ENCODE assay signal across 16 cellular contexts in genomic region chr16:9049241-9049640, GRCh38. TPM values are rescaled to one million over a fixed set of nuclear protein-coding genes. Genes with fewer than 3 reads are reported as not detected.
A peak's percentile ranks its signal among the peaks of the same experiment; 100 is the strongest.
DNase-seq lines count a peak whose midpoint lies in the region; TF ChIP-seq lines count a peak whose summit lies in the region.
"Had no signal": no experiment of that assay in that cellular context is flagged by ENCODE, and none has a peak within 500 bp of the region (broad histone marks: within the 10 kb centered on the region; RNA-seq: fewer than 3 reads in every experiment).

No MANE protein-coding gene starts in this region.

- no peak for TF ChIP-seq CTCF in fibroblast of lung (conservative IDR thresholded peaks at IDR 0.05 in 1 of 2, IDR thresholded peaks at IDR 0.05 in 1 of 2; ENCODE audit: low read depth in 1 of 2, low read length in 2 of 2)

- H4K20me1 ChIP-seq in fibroblast of lung (ENCODE audit: control insufficient read depth, extremely low read depth, insufficient read depth, low read length): no peaks in the 10 kb centered on the region

- H3K27me3 ChIP-seq in SJSA1 (replicated peaks) (no peaks in the 10 kb centered on the region), fibroblast of lung (ENCODE audit: control insufficient read depth, insufficient read depth, low read length) (no peaks in the 10 kb centered on the region)
- H3K27me3 ChIP-seq: thyroid gland had no signal

- peak; percentile 75 for DNase-seq in H4 (ENCODE audit: low spot score)
- peak; percentile 82 to 83 for DNase-seq in SJSA1 (ENCODE audit: low read depth in 1 of 2, low spot score in 2 of 2)
- DNase-seq in fibroblast of lung (ENCODE audit: low read depth in 2 of 2): peak; percentile 88 to 90
- DNase-seq in renal cortical epithelial cell (ENCODE audit: low read depth): peak; percentile 62
- no peak for DNase-seq in epidermal melanocyte (ENCODE audit: insufficient read length, low spot score)
- DNase-seq in stimulated activated CD4-positive, alpha-beta T cell treated with anti-CD3 and anti-CD28 coated beads, Interleukin-2, amount 100 ng/mL, for 24 hours: no peak
- no peak for DNase-seq in caudate nucleus (lab: John Stamatoyannopoulos, UW)
- DNase-seq: activated CD4-positive, CD25-positive, alpha-beta regulatory T cell; activated effector memory CD4-positive, alpha-beta T cell treated with Interleukin-2 at 50 U/mL for 16 hours; CD4-positive, CD25-positive, alpha-beta regulatory T cell; DMS79 treated with DMSO at 0.1 percent for 48 hours; mesendoderm; NCI-H2081 treated with DMSO at 0.1 percent for 48 hours; NCI-H774; stimulated activated CD4-positive, alpha-beta T cell treated with anti-CD3 and anti-CD28 coated beads, Interleukin-4, amount 100 ng/mL, for 4 hours; thyroid gland had no signal

- H2AFZ ChIP-seq in fibroblast of lung (ENCODE audit: low read length): no peak overlapping the region

- H3K27ac ChIP-seq in SJSA1: peak overlapping the region; percentile 85
- H3K27ac ChIP-seq in fibroblast of lung (ENCODE audit: insufficient read depth, low read length): peak overlapping the region; percentile 2
- H3K27ac ChIP-seq in caudate nucleus (ENCODE audit: low read depth, low read length): no peak overlapping the region
- H3K27ac ChIP-seq: thyroid gland had no signal

- H3K9me3 ChIP-seq in SJSA1 (replicated peaks): no peaks in the 10 kb centered on the region
- no peaks in the 10 kb centered on the region for H3K9me3 ChIP-seq in fibroblast of lung (ENCODE audit: control insufficient read depth, insufficient read depth, low read depth, low read length)
- H3K9me3 ChIP-seq: thyroid gland had no signal

- no peak overlapping the region for H3K4me3 ChIP-seq in SJSA1
- no peak overlapping the region for H3K4me3 ChIP-seq in fibroblast of lung (replicated peaks in 1 of 4; ENCODE audit: control extremely low read depth in 1 of 4, insufficient read depth in 1 of 4, low read depth in 3 of 4, low read length in 4 of 4)
- H3K4me3 ChIP-seq: thyroid gland had no signal

- H3K4me1 ChIP-seq in SJSA1 (replicated peaks) (peaks cover 43% of the 10 kb centered on the region), fibroblast of lung (ENCODE audit: control insufficient read depth, extremely low read depth, insufficient read depth, low read length) (peaks cover 12% of the 10 kb centered on the region)

- H3K4me2 ChIP-seq in fibroblast of lung (ENCODE audit: extremely low read depth, insufficient read depth, low read length): peak overlapping the region; percentile 28

- no peaks in the 10 kb centered on the region for H3K79me2 ChIP-seq in fibroblast of lung (ENCODE audit: control insufficient read depth, insufficient read depth, low read length)

- no peak overlapping the region for H3K9ac ChIP-seq in fibroblast of lung (ENCODE audit: insufficient read depth, low read length)

- H3K36me3 ChIP-seq in SJSA1: no peaks in the 10 kb centered on the region
- no peaks in the 10 kb centered on the region for H3K36me3 ChIP-seq in fibroblast of lung (ENCODE audit: control insufficient read depth, insufficient read depth, low read length)
- H3K36me3 ChIP-seq: thyroid gland had no signal

RNA-seq across cellular contexts. Expression of gene HAPSTR1, which starts 42.2 kb away (rescaled TPM):
- total RNA-seq in H4 (2014; rRNA removed; shearing (Covaris generic)): 37.0 and 45.7 TPM in 2 replicates
- total RNA-seq in SJSA1 (2014; rRNA removed; shearing (Covaris generic)): 72.6 and 91.1 TPM in 2 replicates
- total RNA-seq in fibroblast of lung (45.2 and 57.3 TPM in 2 replicates), renal cortical epithelial cell (88.6 and 95.5 TPM in 2 replicates)
- polyA plus RNA-seq in fibroblast of lung: 33.2 and 37.5 TPM in 2 replicates
- polyA plus RNA-seq in fibroblast of lung (2012): 23.7 and 28.8 TPM in 2 replicates
- polyA minus RNA-seq in fibroblast of lung (ENCODE audit: low replicate concordance): 35.9 and 46.1 TPM in 2 replicates

Comparison
In these comparisons a context has a peak if more than half of its experiments do, and no peak if none do; other contexts are left out.
1. DNase-seq: peak in H4 (single experiment), SJSA1 (2 of 2), fibroblast of lung (2 of 2) and renal cortical epithelial cell (single experiment); none in epidermal melanocyte (single experiment), stimulated activated CD4-positive, alpha-beta T cell treated with anti-CD3 and anti-CD28 coated beads, Interleukin-2, amount 100 ng/mL, for 24 hours (0 of 2) and caudate nucleus (0 of 61).